In the genomic region with DNA sequence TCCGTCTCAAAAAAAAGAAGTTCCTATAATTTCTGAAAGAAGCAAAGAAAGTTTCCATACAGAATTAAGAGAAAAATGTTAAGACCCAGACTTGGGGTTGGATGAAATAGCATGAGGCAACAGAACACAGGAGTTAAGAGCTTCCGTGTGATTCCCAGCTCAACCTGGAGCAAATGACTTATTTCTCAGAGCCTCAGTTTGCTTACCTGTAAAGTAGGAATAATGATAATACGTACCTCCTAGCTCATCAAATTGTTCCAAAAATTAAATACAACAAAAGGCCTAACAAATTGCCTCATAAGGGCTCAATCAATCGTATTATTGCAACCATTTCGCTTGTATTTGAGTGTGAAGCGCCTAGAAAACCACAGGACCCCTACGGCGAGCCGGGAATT, we compare ENCODE assay signal across 9 cellular contexts. TPM values are rescaled to one million over a fixed set of nuclear protein-coding genes. Genes with fewer than 3 reads are reported as not detected.
DNase-seq lines count a peak whose midpoint lies in the region; ATAC-seq, FAIRE-seq and TF ChIP-seq lines count a peak whose summit lies in the region.
"Had no signal": no experiment of that assay in that cellular context is flagged by ENCODE, and none has a peak within 500 bp of the region (broad histone marks: within the 10 kb centered on the region; RNA-seq: fewer than 3 reads in every experiment).

No MANE protein-coding gene starts in this region.

- 0 out of 3 replicates have a peak overlapping the region, but pooled peaks have one; percentile 56 for H2BK15ac ChIP-seq in IMR-90 (ENCODE audit: low read depth, low read length)

- peak overlapping the region; percentile 95 for H3K23ac ChIP-seq in IMR-90 (ENCODE audit: low read depth, low read length)

- peaks cover 10% of the 10 kb centered on the region; the same call in 1 of the 2 replicates for H4K20me1 ChIP-seq in IMR-90 (ENCODE audit: insufficient read depth, low read length)

- 9% methylated on average over 9 of the region's 9 CpGs for WGBS in A549 (ENCODE audit: missing lambda C conversion rate)
- WGBS in IMR-90 (ENCODE audit: extremely low coverage in 2 of 2, insufficient read length in 1 of 2), 2 experiments: 3% methylated on average over 6 of the region's 9 CpGs; no CpG with 5 or more reads in 1 of the 2 experiments

- peak overlapping the region; percentile 92 to 97 for H3K27ac ChIP-seq in A549
- H3K27ac ChIP-seq in IMR-90 (ENCODE audit: insufficient read depth, low read length): peak overlapping the region; percentile 86

- peak overlapping the region; percentile 67 for H3K4me3 ChIP-seq in A549
- H3K4me3 ChIP-seq in IMR-90 (ENCODE audit: insufficient read depth, low read depth, low read length): peak overlapping the region; percentile 79
- peak overlapping the region; percentile 94 for H3K4me3 ChIP-seq in mucosa of stomach (ENCODE audit: low read length)

- POLR2A ChIA-PET in A549 (lab: Yijun Ruan, JAX) (interaction anchor here (1.2 to 2.1 kb wide), 3 partner anchors 9 to 165 kb away, joined by 4 to 28 read pairs (median 4); a partner anchor contains a TSS), IMR-90 (lab: Charles Lee; ENCODE audit: unreplicated experiment) (interaction anchor here (0.6 to 1.0 kb wide), 3 partner anchors 9 to 17 kb away, joined by 3 read pairs; no protein-coding TSS in a partner anchor)

- peaks cover 23 to 56% of the 10 kb centered on the region in 2 experiments for H3K79me1 ChIP-seq in IMR-90 (ENCODE audit: low read depth in 1 of 2, low read length in 2 of 2)

- TSS peak; percentile 83 for BruUV-seq in IMR-90 (replicated peaks; lab: Mats Ljungman, UMichigan)

- no peak for FAIRE-seq in A549 (lab: Jason Lieb, UNC)
- no peak for FAIRE-seq in RCC 7860 (lab: Jason Lieb, UNC)
- FAIRE-seq: islet of Langerhans had no signal

- peaks cover 7% of the 10 kb centered on the region; the same call in 1 of the 2 replicates for H3K9me1 ChIP-seq in IMR-90 (ENCODE audit: insufficient read depth, low read length)

- H3K4ac ChIP-seq in IMR-90 (ENCODE audit: low read depth, low read length): peak overlapping the region; percentile 96

- H3K27me3 ChIP-seq in IMR-90 (ENCODE audit: control insufficient read depth, insufficient read depth, low read length): no peaks in the 10 kb centered on the region
- H3K27me3 ChIP-seq in mucosa of stomach (ENCODE audit: control insufficient read depth, insufficient read depth, low read length): no peaks in the 10 kb centered on the region

- H2BK20ac ChIP-seq in IMR-90 (ENCODE audit: low read depth, low read length): no peak overlapping the region

- H3K36me3 ChIP-seq in IMR-90 (ENCODE audit: control insufficient read depth, insufficient read depth, low read length) (no peaks in the 10 kb centered on the region), mucosa of stomach (ENCODE audit: control insufficient read depth, insufficient read depth, low read length) (no peaks in the 10 kb centered on the region)

- H3K4me1 Mint-ChIP-seq in central memory CD8-positive, alpha-beta T cell: peaks cover 8% of the 10 kb centered on the region

- peak overlapping the region; percentile 89 for H4K5ac ChIP-seq in IMR-90 (ENCODE audit: low read depth, low read length)

- peak overlapping the region; percentile 98 for H4K8ac ChIP-seq in IMR-90 (ENCODE audit: low read depth in 2 of 2, low read length in 2 of 2)

- H2AK9ac ChIP-seq in IMR-90 (replicated peaks; ENCODE audit: low read depth, low read length, poor library complexity): peak overlapping the region; percentile 89

- peak overlapping the region; percentile 99 for H2AFZ ChIP-seq in IMR-90 (replicated peaks; ENCODE audit: low read length, poor library complexity)

- H3K4me1 ChIP-seq in A549 (peaks cover 17% of the 10 kb centered on the region), IMR-90 (ENCODE audit: control insufficient read depth, insufficient read depth, low read length) (no peaks in the 10 kb centered on the region), mucosa of stomach (ENCODE audit: control insufficient read depth, insufficient read depth, low read length) (peaks cover 20% of the 10 kb centered on the region)

- TF ChIP-seq POLR2A in A549 (IDR thresholded peaks at IDR 0.05; ENCODE audit: low read length): no peak
- no peak for TF ChIP-seq POLR2A in IMR-90 (IDR thresholded peaks at IDR 0.05; ENCODE audit: low read depth, low read length)

- ATAC-seq in A549 (no peak), IMR-90 (ENCODE audit: low read depth) (no peak), GM21367 (IDR thresholded peaks at IDR 0.05; ENCODE audit: unreplicated experiment) (no peak), GM21381 (IDR thresholded peaks at IDR 0.05; ENCODE audit: unreplicated experiment) (no peak), GM19395 (IDR thresholded peaks at IDR 0.05; ENCODE audit: unreplicated experiment) (no peak)
- no peak for ATAC-seq in central memory CD8-positive, alpha-beta T cell (replicated peaks; ENCODE audit: extremely low read depth, poor library complexity, severe bottlenecking)

- no peaks in the 10 kb centered on the region for H3K9me3 ChIP-seq in A549
- H3K9me3 ChIP-seq in IMR-90 (ENCODE audit: control insufficient read depth, insufficient read depth, low read length): no peaks in the 10 kb centered on the region
- no peaks in the 10 kb centered on the region for H3K9me3 ChIP-seq in mucosa of stomach (ENCODE audit: control insufficient read depth, low read length)

- H2AK5ac ChIP-seq in IMR-90 (ENCODE audit: low read depth, low read length): no peak overlapping the region; the same call in 1 of the 2 replicates

- H4K91ac ChIP-seq in IMR-90 (ENCODE audit: insufficient read depth, low read depth, low read length): peak overlapping the region; percentile 94

- TF ChIP-seq CTCF in A549 (IDR thresholded peaks at IDR 0.05) (no peak), IMR-90 (conservative IDR thresholded peaks at IDR 0.05; ENCODE audit: low read depth, low read length) (no peak)

- H3K27me3 Mint-ChIP-seq in central memory CD8-positive, alpha-beta T cell: no peaks in the 10 kb centered on the region

- no peaks in the 10 kb centered on the region for H3K9me3 Mint-ChIP-seq in central memory CD8-positive, alpha-beta T cell

- H2BK120ac ChIP-seq in IMR-90 (ENCODE audit: low read depth, low read length): no peak overlapping the region

- H3K56ac ChIP-seq in IMR-90 (ENCODE audit: extremely low read depth, insufficient read depth, low read length): peak overlapping the region; percentile 89

- H3K27ac Mint-ChIP-seq in central memory CD8-positive, alpha-beta T cell (ENCODE audit: low read depth): peak overlapping the region; percentile 95

- H3K4me2 ChIP-seq in A549 (peak overlapping the region; percentile 100), IMR-90 (ENCODE audit: low read depth, low read length) (peak overlapping the region; percentile 79)

- DNase-seq in A549 (ENCODE audit: low read depth in 1 of 2, low spot score in 1 of 2) (no peak), IMR-90 (no peak), RCC 7860 (ENCODE audit: low spot score) (no peak)
- no peak for DNase-seq in central memory CD8-positive, alpha-beta T cell (ENCODE audit: low spot score in 2 of 2)

- no peak overlapping the region; the same call in 1 of the 2 replicates for H3K18ac ChIP-seq in IMR-90 (ENCODE audit: low read depth, low read length)

- TF ChIP-seq RAD21 in A549 (conservative IDR thresholded peaks at IDR 0.05 in 1 of 2, IDR thresholded peaks at IDR 0.05 in 1 of 2) (no peak), IMR-90 (IDR thresholded peaks at IDR 0.05; ENCODE audit: low read length) (no peak)

- H3K9ac ChIP-seq in IMR-90 (ENCODE audit: low read depth, low read length) (peak overlapping the region; percentile 92), mucosa of stomach (ENCODE audit: low read length) (peak overlapping the region; percentile 97)

- no peak for TF ChIP-seq EP300 in A549 (IDR thresholded peaks at IDR 0.05)

- peak overlapping the region; percentile 93 for H3K4me3 Mint-ChIP-seq in central memory CD8-positive, alpha-beta T cell

- intact Hi-C loops in IMR-90 (cut with micrococcal nuclease): no loop called here

- H3K36me3 Mint-ChIP-seq in central memory CD8-positive, alpha-beta T cell (ENCODE audit: insufficient read depth): peaks cover 9% of the 10 kb centered on the region

- dilution Hi-C loops in IMR-90 (cut with HindIII; ENCODE audit: low sequenced_read_pairs, unreplicated experiment): no loop called here

- peak overlapping the region; percentile 96 for H3K14ac ChIP-seq in IMR-90 (replicated peaks; ENCODE audit: low read depth, low read length)

- CTCF ChIA-PET in A549 (lab: Yijun Ruan, JAX): interaction anchor here (1.5 to 2.1 kb wide), 2 partner anchors 8 to 166 kb away, joined by 3 to 6 read pairs; no protein-coding TSS in a partner anchor
- CTCF ChIA-PET in IMR-90 (lab: Yijun Ruan, JAX): interaction anchor here (0.6 kb wide), 1 partner anchor 146 kb away, joined by 4 read pairs; no protein-coding TSS in a partner anchor

- peak overlapping the region; percentile 91 for H2BK5ac ChIP-seq in IMR-90 (ENCODE audit: low read depth, low read length, poor library complexity, severe bottlenecking)

- in situ Hi-C loops in IMR-90 (cut with MboI; ENCODE audit: low sequenced_read_pairs): loop anchor here (25.0 kb wide), 1 partner anchor 166 kb away; no protein-coding TSS in a partner anchor

TF ChIP-seq in A549, 52 proteins besides CTCF, POLR2A, EP300 and RAD21 (continues in another document):
- TF ChIP-seq PHF8 (IDR thresholded peaks at IDR 0.05; ENCODE audit: borderline replicate concordance, low read depth): no peak

TF ChIP-seq in IMR-90, 13 proteins besides CTCF, POLR2A, EP300 and RAD21 (continues in another document):
- TF ChIP-seq RCOR1 (IDR thresholded peaks at IDR 0.05; ENCODE audit: insufficient replicate concordance, low read length) (no peak), CEBPB (IDR thresholded peaks at IDR 0.05; ENCODE audit: low read depth, low read length) (no peak)

RNA-seq across cellular contexts. Expression of a gene that starts 0.6 kb away (rescaled TPM):
- polyA plus RNA-seq in A549 (2011; rRNA removed) (45.1 and 62.4 TPM in 2 replicates), A549 (2017; fragmentation: RNase III; extraction: RNeasy Plus Mini Kit Qiagen cat#74134 plus additional on column Dnase treatment) (28.1 to 30.1 TPM (median 28.2 TPM) in 3 replicates), IMR-90 (2012; rRNA removed) (20.2 and 21.6 TPM in 2 replicates)
- polyA plus RNA-seq in A549 (2012; cell fraction: cytosol; rRNA removed): 10.7 and 13.8 TPM in 2 replicates
- 13.7 and 18.7 TPM in 2 replicates for polyA plus RNA-seq in A549 (2012; cell fraction: nucleus; rRNA removed)
- polyA minus RNA-seq in A549 (2011; rRNA and poly(A)+ RNA removed): 29.6 and 51.4 TPM in 2 replicates
- 16.7 and 17.8 TPM in 2 replicates for total RNA-seq in IMR-90 (2012; rRNA removed)
- 7.6 and 9.1 TPM in 2 replicates for polyA plus RNA-seq in IMR-90 (2012; cell fraction: cytosol; rRNA removed)
- polyA plus RNA-seq in IMR-90 (2012; cell fraction: nucleus; rRNA removed; ENCODE audit: low replicate concordance): 16.5 and 42.3 TPM in 2 replicates

RNA-seq across cellular contexts. Expression of a gene that starts 10.1 kb away (rescaled TPM):
- polyA plus RNA-seq in A549 (2011; rRNA removed): 15.6 and 17.9 TPM in 2 replicates
- polyA plus RNA-seq in A549 (2012; cell fraction: cytosol; rRNA removed): 4.0 and 4.8 TPM in 2 replicates
- 3.6 and 5.7 TPM in 2 replicates for polyA plus RNA-seq in A549 (2012; cell fraction: nucleus; rRNA removed)
- polyA plus RNA-seq in A549 (2017; fragmentation: RNase III; extraction: RNeasy Plus Mini Kit Qiagen cat#74134 plus additional on column Dnase treatment): 10.3 to 11.4 TPM (median 10.6 TPM) in 3 replicates
- polyA minus RNA-seq in A549 (2011; rRNA and poly(A)+ RNA removed): 9.6 and 13.6 TPM in 2 replicates
- 15.4 and 21.4 TPM in 2 replicates for total RNA-seq in IMR-90 (2012; rRNA removed)
- 8.2 and 10.3 TPM in 2 replicates for polyA plus RNA-seq in IMR-90 (2012; rRNA removed)
- 4.1 and 4.6 TPM in 2 replicates for polyA plus RNA-seq in IMR-90 (2012; cell fraction: cytosol; rRNA removed)
- polyA plus RNA-seq in IMR-90 (2012; cell fraction: nucleus; rRNA removed; ENCODE audit: low replicate concordance): 4.7 and 11.1 TPM in 2 replicates
